ENCODE assay signal across 15 cellular contexts in the genomic region with DNA sequence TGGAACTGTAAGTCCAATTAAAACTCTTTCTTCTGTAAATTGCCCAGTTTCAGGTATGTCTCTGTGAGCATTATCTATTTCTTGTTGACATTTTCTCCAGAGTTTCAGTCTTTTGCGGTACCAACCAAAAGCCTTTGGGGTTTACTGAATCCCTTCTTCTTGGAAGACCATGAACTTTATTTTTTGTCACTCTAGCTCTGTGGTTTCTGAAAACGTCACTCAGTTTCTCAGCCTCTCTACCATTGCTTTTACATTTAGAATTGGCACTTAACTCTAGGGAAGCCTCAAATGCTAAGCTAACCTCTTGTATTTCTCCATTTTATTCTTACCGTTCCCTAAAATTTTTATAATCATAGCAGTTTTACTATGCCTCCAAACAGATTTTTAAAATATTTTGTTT.
DNase-seq lines count a peak whose midpoint lies in the region; ATAC-seq and TF ChIP-seq lines count a peak whose summit lies in the region.
"Had no signal": no experiment of that assay in that cellular context is flagged by ENCODE, and none has a peak within 500 bp of the region (broad histone marks: within the 10 kb centered on the region; RNA-seq: fewer than 3 reads in every experiment).

No MANE protein-coding gene starts in this region.

- peaks cover 7% of the 10 kb centered on the region for H3K27me3 Mint-ChIP-seq in T-helper 1 cell treated with Interleukin-12 subunit alpha and Interleukin-12 subunit beta and Interleukin-4 antibody, amounts not matched to agents 30 μg/mL and 1 μg/mL, for 36 hours (ENCODE audit: low read depth)
- H3K27me3 Mint-ChIP-seq in activated T-helper 1 cell treated with anti-CD3 and anti-CD28 coated beads, Interleukin-12 subunit alpha, Interleukin-12 subunit beta, Interleukin-2, Interleukin-4 antibody, amounts not matched to agents 30 ng/mL and 10 ng/mL and 1 ng/mL, durations not matched to agents 14 hours and 24 hours and 36 hours (ENCODE audit: insufficient read depth) = peaks cover 8% of the 10 kb centered on the region
- H3K27me3 Mint-ChIP-seq in memory B cell = peaks cover 5% of the 10 kb centered on the region

- peaks cover 4% of the 10 kb centered on the region for H3K4me1 Mint-ChIP-seq in T-helper 1 cell treated with Interleukin-12 subunit alpha and Interleukin-12 subunit beta and Interleukin-4 antibody, amounts not matched to agents 30 μg/mL and 1 μg/mL, for 36 hours (ENCODE audit: low read depth)
- H3K4me1 Mint-ChIP-seq in activated T-helper 1 cell treated with anti-CD3 and anti-CD28 coated beads, Interleukin-12 subunit alpha, Interleukin-12 subunit beta, Interleukin-2, Interleukin-4 antibody, amounts not matched to agents 30 ng/mL and 10 ng/mL and 1 ng/mL, durations not matched to agents 14 hours and 24 hours and 36 hours (ENCODE audit: low read depth) = peaks cover 7% of the 10 kb centered on the region
- H3K4me1 Mint-ChIP-seq in memory B cell = no peaks in the 10 kb centered on the region
- H3K4me1 Mint-ChIP-seq: CD14-positive monocyte had no signal

- peak overlapping the region; percentile 34 for H3K27ac Mint-ChIP-seq in T-helper 1 cell treated with Interleukin-12 subunit alpha and Interleukin-12 subunit beta and Interleukin-4 antibody, amounts not matched to agents 30 μg/mL and 1 μg/mL, for 36 hours
- H3K27ac Mint-ChIP-seq in activated T-helper 1 cell treated with anti-CD3 and anti-CD28 coated beads, Interleukin-12 subunit alpha, Interleukin-12 subunit beta, Interleukin-2, Interleukin-4 antibody, amounts not matched to agents 30 ng/mL and 10 ng/mL and 1 ng/mL, durations not matched to agents 14 hours and 24 hours and 36 hours = peak overlapping the region; percentile 32
- H3K27ac Mint-ChIP-seq in memory B cell = peak overlapping the region; percentile 1
- H3K27ac Mint-ChIP-seq: CD14-positive monocyte; CD8-positive, alpha-beta T cell had no signal

- POLR2A ChIA-PET in HEK293T (lab: Yijun Ruan, JAX) = no interaction called here

- H3K4me3 Mint-ChIP-seq in T-helper 1 cell treated with Interleukin-12 subunit alpha and Interleukin-12 subunit beta and Interleukin-4 antibody, amounts not matched to agents 30 μg/mL and 1 μg/mL, for 36 hours = no peak overlapping the region
- no peak overlapping the region for H3K4me3 Mint-ChIP-seq in activated T-helper 1 cell treated with anti-CD3 and anti-CD28 coated beads, Interleukin-12 subunit alpha, Interleukin-12 subunit beta, Interleukin-2, Interleukin-4 antibody, amounts not matched to agents 30 ng/mL and 10 ng/mL and 1 ng/mL, durations not matched to agents 14 hours and 24 hours and 36 hours
- H3K4me3 Mint-ChIP-seq in memory B cell = no peak overlapping the region
- H3K4me3 Mint-ChIP-seq: CD14-positive monocyte; CD8-positive, alpha-beta T cell had no signal

- peaks cover 5% of the 10 kb centered on the region for H3K9me3 Mint-ChIP-seq in T-helper 1 cell treated with Interleukin-12 subunit alpha and Interleukin-12 subunit beta and Interleukin-4 antibody, amounts not matched to agents 30 μg/mL and 1 μg/mL, for 36 hours
- H3K9me3 Mint-ChIP-seq in activated T-helper 1 cell treated with anti-CD3 and anti-CD28 coated beads, Interleukin-12 subunit alpha, Interleukin-12 subunit beta, Interleukin-2, Interleukin-4 antibody, amounts not matched to agents 30 ng/mL and 10 ng/mL and 1 ng/mL, durations not matched to agents 14 hours and 24 hours and 36 hours = no peaks in the 10 kb centered on the region
- peaks cover 9% of the 10 kb centered on the region for H3K9me3 Mint-ChIP-seq in memory B cell

- no peaks in the 10 kb centered on the region for H3K36me3 Mint-ChIP-seq in T-helper 1 cell treated with Interleukin-12 subunit alpha and Interleukin-12 subunit beta and Interleukin-4 antibody, amounts not matched to agents 30 μg/mL and 1 μg/mL, for 36 hours (ENCODE audit: low read depth)
- no peaks in the 10 kb centered on the region for H3K36me3 Mint-ChIP-seq in activated T-helper 1 cell treated with anti-CD3 and anti-CD28 coated beads, Interleukin-12 subunit alpha, Interleukin-12 subunit beta, Interleukin-2, Interleukin-4 antibody, amounts not matched to agents 30 ng/mL and 10 ng/mL and 1 ng/mL, durations not matched to agents 14 hours and 24 hours and 36 hours (ENCODE audit: low read depth)
- H3K36me3 Mint-ChIP-seq in memory B cell = peaks cover 2% of the 10 kb centered on the region
- H3K36me3 Mint-ChIP-seq: CD14-positive monocyte; CD8-positive, alpha-beta T cell had no signal

- intact Hi-C loops in activated T-helper 1 cell treated with anti-CD3 and anti-CD28 coated beads, Interleukin-12 subunit alpha, Interleukin-12 subunit beta, Interleukin-2, Interleukin-4 antibody, amounts not matched to agents 30 ng/mL and 10 ng/mL and 1 ng/mL, durations not matched to agents 14 hours and 24 hours and 36 hours (cut with micrococcal nuclease) = no loop called here

- CTCF ChIA-PET in HEK293T (lab: Yijun Ruan, JAX) = no interaction called here

- no peak for ATAC-seq in memory B cell (ENCODE audit: low read depth)
- ATAC-seq: CD8-positive, alpha-beta T cell; HCT116 had no signal

- no peak for DNase-seq in T-helper 1 cell
- DNase-seq in MV-4-11 (lab: John Stamatoyannopoulos, UW) = peak; percentile 96
- no peak for DNase-seq in activated T-helper 1 cell treated with anti-CD3 and anti-CD28 coated beads, Interleukin-12 subunit alpha, Interleukin-12 subunit beta, Interleukin-2, Interleukin-4 antibody, amounts not matched to agents 30 ng/mL and 10 ng/mL and 1 ng/mL, durations not matched to agents 14 hours and 24 hours and 36 hours (ENCODE audit: low spot score)
- no peak for DNase-seq in memory B cell (ENCODE audit: low spot score in 2 of 2)
- no peak for DNase-seq in HEK293T (ENCODE audit: extremely low spot score)
- DNase-seq in globus pallidus (ENCODE audit: low spot score) = no peak
- no peak for DNase-seq in GDM1 (lab: John Stamatoyannopoulos, UW)
- DNase-seq: CD8-positive, alpha-beta T cell; COR-L47; DMS153; DMS79 treated with DMSO at 0.1 percent for 48 hours; EL had no signal

TF ChIP-seq in HEK293T, 16 proteins besides CTCF, POLR2A, EP300 and RAD21:
- TF ChIP-seq SP1 (IDR thresholded peaks at IDR 0.05) (no peak), ARNT (IDR thresholded peaks at IDR 0.05) (no peak), L3MBTL2 (conservative IDR thresholded peaks at IDR 0.05) (no peak), NFRKB (IDR thresholded peaks at IDR 0.05) (no peak), TARDBP (IDR thresholded peaks at IDR 0.05) (no peak), BHLHE40 (IDR thresholded peaks at IDR 0.05; ENCODE audit: borderline replicate concordance) (no peak), ZNF384 (IDR thresholded peaks at IDR 0.05) (no peak), FOXA1 (IDR thresholded peaks at IDR 0.05) (no peak), ELF4 (IDR thresholded peaks at IDR 0.05) (no peak), SUZ12 (IDR thresholded peaks at IDR 0.05) (no peak), HDGF (IDR thresholded peaks at IDR 0.05; ENCODE audit: borderline replicate concordance) (no peak), FOXK2 (IDR thresholded peaks at IDR 0.05) (no peak)
- TF ChIP-seq, protein P1, sequence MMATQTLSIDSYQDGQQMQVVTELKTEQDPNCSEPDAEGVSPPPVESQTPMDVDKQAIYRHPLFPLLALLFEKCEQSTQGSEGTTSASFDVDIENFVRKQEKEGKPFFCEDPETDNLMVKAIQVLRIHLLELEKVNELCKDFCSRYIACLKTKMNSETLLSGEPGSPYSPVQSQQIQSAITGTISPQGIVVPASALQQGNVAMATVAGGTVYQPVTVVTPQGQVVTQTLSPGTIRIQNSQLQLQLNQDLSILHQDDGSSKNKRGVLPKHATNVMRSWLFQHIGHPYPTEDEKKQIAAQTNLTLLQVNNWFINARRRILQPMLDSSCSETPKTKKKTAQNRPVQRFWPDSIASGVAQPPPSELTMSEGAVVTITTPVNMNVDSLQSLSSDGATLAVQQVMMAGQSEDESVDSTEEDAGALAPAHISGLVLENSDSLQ (IDR thresholded peaks at IDR 0.05) = no peak
TF ChIP-seq in HEK293T: peak in this region for 0.
